ENCODE assay signal across 8 cellular contexts in genomic region chr10:100347568-100348195, GRCh38. TPM values are rescaled to one million over a fixed set of nuclear protein-coding genes. Genes with fewer than 3 reads are reported as not detected.
DNase-seq lines count a peak whose midpoint lies in the region; ATAC-seq and TF ChIP-seq lines count a peak whose summit lies in the region.

No MANE protein-coding gene starts in this region.

- H3K4me3 ChIP-seq in BLaER1 treated with 17β-estradiol and CSF1 and Interleukin-3, amounts not matched to agents 10 nM and 100 nM: peak overlapping the region; percentile 82 to 97 (median 94)
- H3K4me3 ChIP-seq in HEK293 (ENCODE audit: low read depth, low read length): peak overlapping the region; percentile 77
- H3K4me3 ChIP-seq in skeletal muscle tissue (ENCODE audit: low read length in 3 of 3): peak overlapping the region; percentile 69 to 77 (median 71)

- peaks cover 40 to 49% (median 46%) of the 10 kb centered on the region in 11 experiments for H3K36me3 ChIP-seq in BLaER1 treated with 17β-estradiol and CSF1 and Interleukin-3, amounts not matched to agents 10 nM and 100 nM
- H3K36me3 ChIP-seq in HEK293 (ENCODE audit: control insufficient read depth in 2 of 2, insufficient read depth in 1 of 2, low read length in 2 of 2) (peaks cover 18 to 44% of the 10 kb centered on the region in 2 experiments), skeletal muscle tissue (ENCODE audit: control insufficient read depth in 3 of 3, insufficient read depth in 3 of 3, low read length in 3 of 3) (peaks cover 0 to 5% (median 0%) of the 10 kb centered on the region in 3 donors)

- H3K4me1 Mint-ChIP-seq in activated T-helper 1 cell treated with anti-CD3 and anti-CD28 coated beads, Interleukin-12 subunit alpha, Interleukin-12 subunit beta, Interleukin-2, Interleukin-4 antibody, amounts not matched to agents 30 ng/mL and 10 ng/mL and 1 ng/mL, durations not matched to agents 14 hours and 24 hours and 36 hours (ENCODE audit: low read depth): peaks cover 72% of the 10 kb centered on the region

- H3K36me3 Mint-ChIP-seq in activated T-helper 1 cell treated with anti-CD3 and anti-CD28 coated beads, Interleukin-12 subunit alpha, Interleukin-12 subunit beta, Interleukin-2, Interleukin-4 antibody, amounts not matched to agents 30 ng/mL and 10 ng/mL and 1 ng/mL, durations not matched to agents 14 hours and 24 hours and 36 hours (ENCODE audit: low read depth): peaks cover 43% of the 10 kb centered on the region

- peak overlapping the region; percentile 99 for H3K27ac Mint-ChIP-seq in activated T-helper 1 cell treated with anti-CD3 and anti-CD28 coated beads, Interleukin-12 subunit alpha, Interleukin-12 subunit beta, Interleukin-2, Interleukin-4 antibody, amounts not matched to agents 30 ng/mL and 10 ng/mL and 1 ng/mL, durations not matched to agents 14 hours and 24 hours and 36 hours

- H3K4me3 Mint-ChIP-seq in activated T-helper 1 cell treated with anti-CD3 and anti-CD28 coated beads, Interleukin-12 subunit alpha, Interleukin-12 subunit beta, Interleukin-2, Interleukin-4 antibody, amounts not matched to agents 30 ng/mL and 10 ng/mL and 1 ng/mL, durations not matched to agents 14 hours and 24 hours and 36 hours: peak overlapping the region; percentile 100

- ATAC-seq in left ventricle myocardium superior (peak; percentile 40), HG02981 (IDR thresholded peaks at IDR 0.05; ENCODE audit: unreplicated experiment) (no peak)

- H3K27me3 Mint-ChIP-seq in activated T-helper 1 cell treated with anti-CD3 and anti-CD28 coated beads, Interleukin-12 subunit alpha, Interleukin-12 subunit beta, Interleukin-2, Interleukin-4 antibody, amounts not matched to agents 30 ng/mL and 10 ng/mL and 1 ng/mL, durations not matched to agents 14 hours and 24 hours and 36 hours (ENCODE audit: insufficient read depth): no peaks in the 10 kb centered on the region

- peak overlapping the region; percentile 83 to 93 (median 90) for H3K9ac ChIP-seq in BLaER1 treated with 17β-estradiol and CSF1 and Interleukin-3, amounts not matched to agents 10 nM and 100 nM
- peak overlapping the region; percentile 51 to 70 (median 69) for H3K9ac ChIP-seq in skeletal muscle tissue (ENCODE audit: low read depth in 1 of 3, low read length in 3 of 3)

- peaks cover 35 to 50% (median 47%) of the 10 kb centered on the region in 11 experiments; a peak in 21 of 22 replicates for H4K20me1 ChIP-seq in BLaER1 treated with 17β-estradiol and CSF1 and Interleukin-3, amounts not matched to agents 10 nM and 100 nM

- peak overlapping the region; percentile 87 to 99 (median 97) for H3K4me2 ChIP-seq in BLaER1 treated with 17β-estradiol and CSF1 and Interleukin-3, amounts not matched to agents 10 nM and 100 nM

- CTCF ChIA-PET in HEK293 (lab: Yijun Ruan, JAX): interaction anchor here (0.7 to 20.2 kb wide), 4 partner anchors 9 to 171 kb away, joined by 3 to 342 read pairs (median 5); no protein-coding TSS in a partner anchor

- no peak for TF ChIP-seq CTCF in HEK293 (tag by site-specific recombination; IDR thresholded peaks at IDR 0.05)

- POLR2A ChIA-PET in HEK293 (lab: Yijun Ruan, JAX): interaction anchor here (0.9 to 4.5 kb wide), 7 partner anchors 11 to 171 kb away, joined by 3 to 71 read pairs (median 17); no protein-coding TSS in a partner anchor

- peaks cover 44 to 63% (median 51%) of the 10 kb centered on the region in 10 experiments for H3K4me1 ChIP-seq in BLaER1 treated with 17β-estradiol and CSF1 and Interleukin-3, amounts not matched to agents 10 nM and 100 nM
- peaks cover 21% of the 10 kb centered on the region for H3K4me1 ChIP-seq in HEK293 (ENCODE audit: control insufficient read depth, insufficient read depth, low read length)
- H3K4me1 ChIP-seq in skeletal muscle tissue (ENCODE audit: control insufficient read depth in 3 of 3, insufficient read depth in 3 of 3, low read length in 3 of 3): peaks cover 24 to 28% (median 27%) of the 10 kb centered on the region in 3 donors

- intact Hi-C loops in activated T-helper 1 cell treated with anti-CD3 and anti-CD28 coated beads, Interleukin-12 subunit alpha, Interleukin-12 subunit beta, Interleukin-2, Interleukin-4 antibody, amounts not matched to agents 30 ng/mL and 10 ng/mL and 1 ng/mL, durations not matched to agents 14 hours and 24 hours and 36 hours (cut with micrococcal nuclease): loop anchor here (1.0 to 10.0 kb wide), 5 partner anchors 26 to 567 kb away; partner anchors contain the start of genes BLOC1S2, CWF19L1 and SLF2
- intact Hi-C loops in left ventricle myocardium superior (cut with micrococcal nuclease): no loop called here

- H3K9me3 ChIP-seq in BLaER1 treated with 17β-estradiol and CSF1 and Interleukin-3, amounts not matched to agents 10 nM and 100 nM (replicated peaks in 1 of 11): no peaks in the 10 kb centered on the region
- no peaks in the 10 kb centered on the region for H3K9me3 ChIP-seq in HEK293 (ENCODE audit: control insufficient read depth, insufficient read depth, low read depth, low read length)
- H3K9me3 ChIP-seq in skeletal muscle tissue (ENCODE audit: control insufficient read depth in 3 of 3, low read length in 3 of 3): no peaks in the 10 kb centered on the region

- H3K27me3 ChIP-seq in BLaER1 treated with 17β-estradiol and CSF1 and Interleukin-3, amounts not matched to agents 10 nM and 100 nM: no peaks in the 10 kb centered on the region
- H3K27me3 ChIP-seq in skeletal muscle tissue (ENCODE audit: control insufficient read depth in 3 of 3, insufficient read depth in 3 of 3, low read length in 3 of 3): peaks cover 0 to 42% (median 35%) of the 10 kb centered on the region in 3 donors

- DNase-seq in activated T-helper 1 cell treated with anti-CD3 and anti-CD28 coated beads, Interleukin-12 subunit alpha, Interleukin-12 subunit beta, Interleukin-2, Interleukin-4 antibody, amounts not matched to agents 30 ng/mL and 10 ng/mL and 1 ng/mL, durations not matched to agents 14 hours and 24 hours and 36 hours (ENCODE audit: low spot score): no peak
- DNase-seq in left ventricle myocardium superior (no peak), AG08395 (ENCODE audit: low spot score) (no peak), cerebellum (ENCODE audit: low spot score) (no peak)

- peak overlapping the region; percentile 70 to 91 (median 84); a peak in 21 of 22 replicates for H3K27ac ChIP-seq in BLaER1 treated with 17β-estradiol and CSF1 and Interleukin-3, amounts not matched to agents 10 nM and 100 nM
- H3K27ac ChIP-seq in HEK293 (ENCODE audit: extremely low read depth, low read depth, low read length) (peak overlapping the region; percentile 99), skeletal muscle tissue (ENCODE audit: low read depth, low read length) (no peak overlapping the region)

- no peaks in the 10 kb centered on the region for H3K9me3 Mint-ChIP-seq in activated T-helper 1 cell treated with anti-CD3 and anti-CD28 coated beads, Interleukin-12 subunit alpha, Interleukin-12 subunit beta, Interleukin-2, Interleukin-4 antibody, amounts not matched to agents 30 ng/mL and 10 ng/mL and 1 ng/mL, durations not matched to agents 14 hours and 24 hours and 36 hours

TF ChIP-seq in HEK293, 187 proteins besides CTCF, POLR2A, EP300 and RAD21 (continues in another document):
- TF ChIP-seq PATZ1 (tag by site-specific recombination; IDR thresholded peaks at IDR 0.05) (peak; percentile 35), ZNF677 (tag by site-specific recombination; IDR thresholded peaks at IDR 0.05) (no peak), ZXDB (tag by site-specific recombination; IDR thresholded peaks at IDR 0.05) (no peak)

RNA-seq across cellular contexts. Expression of gene SCD, which starts 0.6 kb away (rescaled TPM):
- 194 TPM in 2 replicates for total RNA-seq in activated T-helper 1 cell treated with anti-CD3 and anti-CD28 coated beads, Interleukin-12 subunit alpha, Interleukin-12 subunit beta, Interleukin-2, Interleukin-4 antibody, amounts not matched to agents 30 ng/mL and 10 ng/mL and 1 ng/mL, durations not matched to agents 14 hours and 24 hours and 36 hours
- total RNA-seq in left ventricle myocardium superior (13.2 TPM), skeletal muscle tissue (115 TPM), cerebellum (91.2 TPM)

RNA-seq across cellular contexts. Expression of gene PKD2L1, which starts 17.7 kb away (rescaled TPM):
- total RNA-seq in activated T-helper 1 cell treated with anti-CD3 and anti-CD28 coated beads, Interleukin-12 subunit alpha, Interleukin-12 subunit beta, Interleukin-2, Interleukin-4 antibody, amounts not matched to agents 30 ng/mL and 10 ng/mL and 1 ng/mL, durations not matched to agents 14 hours and 24 hours and 36 hours: not detected in 2 replicates
- not detected for total RNA-seq in left ventricle myocardium superior
- not detected for total RNA-seq in skeletal muscle tissue
- total RNA-seq in cerebellum: not detected
